In genomic region chr10:86325158-86325557, GRCh38 we compare ENCODE assay signal across 15 cellular contexts. TPM values are rescaled to one million over a fixed set of nuclear protein-coding genes. Genes with fewer than 3 reads are reported as not detected.
"Had no signal": no experiment of that assay in that cellular context is flagged by ENCODE, and none has a peak within 500 bp of the region (broad histone marks: within the 10 kb centered on the region; RNA-seq: fewer than 3 reads in every experiment).

No MANE protein-coding gene starts in this region.

- H3K27me3 ChIP-seq: cardiac muscle cell, esophagus squamous epithelium, tibial artery had no signal

- H3K36me3 ChIP-seq: cardiac muscle cell, esophagus squamous epithelium, tibial artery had no signal

- H3K9me3 Mint-ChIP-seq: activated naive CD8-positive, alpha-beta T cell treated with anti-CD3 and anti-CD28 coated beads for 36 hours; natural killer cell; T-helper 1 cell treated with Interleukin-12 subunit alpha and Interleukin-12 subunit beta and Interleukin-4 antibody, amounts not matched to agents 30 μg/mL and 1 μg/mL, for 36 hours had no signal

- ATAC-seq: left lobe of liver; natural killer cell; stimulated activated naive CD8-positive, alpha-beta T cell treated with anti-CD3 and anti-CD28 coated beads, Interleukin-15, Interleukin-2, amounts not matched to agents 100 U/mL and 50 U/mL, for 24 hours had no signal

- H3K36me3 Mint-ChIP-seq: activated naive CD8-positive, alpha-beta T cell treated with anti-CD3 and anti-CD28 coated beads for 36 hours; natural killer cell had no signal

- H3K4me1 ChIP-seq: esophagus squamous epithelium, tibial artery had no signal

- H3K4me3 ChIP-seq: cardiac muscle cell, esophagus squamous epithelium, lung, tibial artery had no signal

- H3K27ac ChIP-seq: cardiac muscle cell, esophagus squamous epithelium, tibial artery had no signal

- H3K27ac Mint-ChIP-seq: activated naive CD8-positive, alpha-beta T cell treated with anti-CD3 and anti-CD28 coated beads for 36 hours; natural killer cell; T-helper 1 cell treated with Interleukin-12 subunit alpha and Interleukin-12 subunit beta and Interleukin-4 antibody, amounts not matched to agents 30 μg/mL and 1 μg/mL, for 36 hours had no signal

- H3K9me3 ChIP-seq: esophagus squamous epithelium, tibial artery had no signal

- DNase-seq: activated CD4-positive, CD25-positive, alpha-beta regulatory T cell treated with anti-CD3 and anti-CD28 coated beads, Interleukin-2, amount 50 U/mL, for 72 hours; activated naive CD8-positive, alpha-beta T cell treated with anti-CD3 and anti-CD28 coated beads for 36 hours; amniotic stem cell; dermis blood vessel endothelial cell; effector memory CD4-positive, alpha-beta T cell; esophagus squamous epithelium; natural killer cell; stimulated activated CD4-positive, alpha-beta T cell treated with anti-CD3 and anti-CD28 coated beads, Interleukin-2, amount 100 ng/mL, for 24 hours; stimulated activated naive CD8-positive, alpha-beta T cell treated with anti-CD3 and anti-CD28 coated beads, Interleukin-15, Interleukin-2, amounts not matched to agents 100 U/mL and 50 U/mL, for 24 hours; substantia nigra; tibial artery had no signal

- H3K4me3 Mint-ChIP-seq: activated naive CD8-positive, alpha-beta T cell treated with anti-CD3 and anti-CD28 coated beads for 36 hours; natural killer cell; T-helper 1 cell treated with Interleukin-12 subunit alpha and Interleukin-12 subunit beta and Interleukin-4 antibody, amounts not matched to agents 30 μg/mL and 1 μg/mL, for 36 hours had no signal

- H3K4me1 Mint-ChIP-seq: activated naive CD8-positive, alpha-beta T cell treated with anti-CD3 and anti-CD28 coated beads for 36 hours; natural killer cell had no signal

RNA-seq across cellular contexts. Expression of gene GRID1, which starts 41.4 kb away (rescaled TPM):
- total RNA-seq: activated naive CD8-positive, alpha-beta T cell treated with anti-CD3 and anti-CD28 coated beads for 36 hours; dermis blood vessel endothelial cell; natural killer cell had no signal
